8 cellular contexts compared by ENCODE assay signal in genomic region chr1:2381741-2382620, GRCh38. TPM values are rescaled to one million over a fixed set of nuclear protein-coding genes. Genes with fewer than 3 reads are reported as not detected.
DNase-seq lines count a peak whose midpoint lies in the region; ATAC-seq and TF ChIP-seq lines count a peak whose summit lies in the region.

No MANE protein-coding gene starts in this region.

- H3K9me3 Mint-ChIP-seq in activated naive CD4-positive, alpha-beta T cell treated with anti-CD3 and anti-CD28 coated beads, Interleukin-2, amount 50 U/mL, for 72 hours = no peaks in the 10 kb centered on the region

- no peak overlapping the region for H2AFZ ChIP-seq in SU-DHL-6 (ENCODE audit: low read depth, low read length, severe bottlenecking)

- peak; percentile 36 for DNase-seq in DMS79 (lab: John Stamatoyannopoulos, UW)
- DNase-seq in activated naive CD4-positive, alpha-beta T cell treated with anti-CD3 and anti-CD28 coated beads, Interleukin-2, amount 50 U/mL, for 72 hours (ENCODE audit: low spot score in 2 of 2) = peak; percentile 77 to 85
- DNase-seq in cardiac muscle cell (ENCODE audit: low read depth in 1 of 2, low spot score in 1 of 2) = peak; percentile 82 to 88
- DNase-seq in pulmonary artery endothelial cell (ENCODE audit: low read depth, low spot score) = peak; percentile 40
- peak; percentile 91 to 97 for DNase-seq in aorta
- no peak for DNase-seq in NCI-H748 (lab: John Stamatoyannopoulos, UW; ENCODE audit: unreplicated experiment)

- H3K36me3 Mint-ChIP-seq in activated naive CD4-positive, alpha-beta T cell treated with anti-CD3 and anti-CD28 coated beads, Interleukin-2, amount 50 U/mL, for 72 hours = no peaks in the 10 kb centered on the region

- H4K20me1 ChIP-seq in SU-DHL-6 (ENCODE audit: low read depth, low read length) = no peaks in the 10 kb centered on the region

- no peaks in the 10 kb centered on the region for H3K27me3 ChIP-seq in SU-DHL-6 (ENCODE audit: low read length)
- no peaks in the 10 kb centered on the region for H3K27me3 ChIP-seq in cardiac muscle cell
- no peaks in the 10 kb centered on the region for H3K27me3 ChIP-seq in aorta (ENCODE audit: control insufficient read depth in 1 of 2, insufficient read depth in 2 of 2, low read length in 1 of 2)

- no peak overlapping the region for H3K4me3 ChIP-seq in SU-DHL-6 (ENCODE audit: insufficient read depth, low read length, poor library complexity, severe bottlenecking)
- no peak overlapping the region for H3K4me3 ChIP-seq in cardiac muscle cell
- H3K4me3 ChIP-seq in aorta (ENCODE audit: low read length in 2 of 2) = no peak overlapping the region

- H3K36me3 ChIP-seq in SU-DHL-6 (ENCODE audit: low read length) (no peaks in the 10 kb centered on the region), cardiac muscle cell (no peaks in the 10 kb centered on the region), aorta (ENCODE audit: control insufficient read depth in 1 of 2, insufficient read depth in 2 of 2, low read length in 1 of 2) (no peaks in the 10 kb centered on the region)

- 36 to 37% methylated on average over 27 to 28 of the region's 28 CpGs for WGBS in aorta, 2 donors

- no peaks in the 10 kb centered on the region for H3K4me1 ChIP-seq in cardiac muscle cell (ENCODE audit: low read depth)
- no peaks in the 10 kb centered on the region for H3K4me1 ChIP-seq in aorta (ENCODE audit: control insufficient read depth in 1 of 2, insufficient read depth in 2 of 2, low read length in 2 of 2)

- TF ChIP-seq CTCF in SU-DHL-6 (IDR thresholded peaks at IDR 0.05; ENCODE audit: insufficient read depth, low read length, poor library complexity, severe bottlenecking) = peak; percentile 91
- peak; percentile 94 for TF ChIP-seq CTCF in cardiac muscle cell (IDR thresholded peaks at IDR 0.05; ENCODE audit: low read depth, low read length)

- H3K9me2 ChIP-seq in SU-DHL-6 (replicated peaks; ENCODE audit: insufficient read depth, low read length) = no peaks in the 10 kb centered on the region

- no peak overlapping the region for H3K27ac ChIP-seq in SU-DHL-6 (ENCODE audit: low read depth, low read length)
- H3K27ac ChIP-seq in cardiac muscle cell = no peak overlapping the region
- H3K27ac ChIP-seq in aorta (ENCODE audit: low read depth in 1 of 2, low read length in 2 of 2) = no peak overlapping the region

- ATAC-seq in HG03066 (IDR thresholded peaks at IDR 0.05; ENCODE audit: low read depth, unreplicated experiment) (peak; percentile 72), aorta (ENCODE audit: low FRiP score) (peak; percentile 95)
- peak; percentile 98 to 99 for ATAC-seq in activated naive CD4-positive, alpha-beta T cell treated with anti-CD3 and anti-CD28 coated beads, Interleukin-2, amount 50 U/mL, for 72 hours

- no peak overlapping the region for H3K4me2 ChIP-seq in SU-DHL-6 (ENCODE audit: low read depth, low read length, poor library complexity, severe bottlenecking)

- H3K79me2 ChIP-seq in SU-DHL-6 (ENCODE audit: insufficient read depth, low read length) = no peaks in the 10 kb centered on the region

- H3F3A ChIP-seq in SU-DHL-6 (ENCODE audit: insufficient read depth) = no peaks in the 10 kb centered on the region

- H3K9ac ChIP-seq in SU-DHL-6 (ENCODE audit: low read length) = no peak overlapping the region

- H3K27ac Mint-ChIP-seq in activated naive CD4-positive, alpha-beta T cell treated with anti-CD3 and anti-CD28 coated beads, Interleukin-2, amount 50 U/mL, for 72 hours = no peak overlapping the region

- no peaks in the 10 kb centered on the region for H3K9me3 ChIP-seq in SU-DHL-6 (ENCODE audit: insufficient read depth, low read length)
- H3K9me3 ChIP-seq in cardiac muscle cell (ENCODE audit: low read depth) = no peaks in the 10 kb centered on the region
- no peaks in the 10 kb centered on the region for H3K9me3 ChIP-seq in aorta (ENCODE audit: control insufficient read depth, low read length)

- intact Hi-C loops in aorta (cut with DNase I) = loop anchor here (1.0 to 5.0 kb wide), 4 partner anchors 60 to 187 kb away; partner anchors contain the start of gene FAAP20 (in 1 of the 2)

RNA-seq across cellular contexts. Expression of gene MORN1, which starts 9.4 kb away (rescaled TPM):
- total RNA-seq in activated naive CD4-positive, alpha-beta T cell treated with anti-CD3 and anti-CD28 coated beads, Interleukin-2, amount 50 U/mL, for 72 hours = 1 to 10 TPM; 2.0 to 5.7 TPM
- 17.0 and 24.4 TPM in 2 replicates for total RNA-seq in cardiac muscle cell
- 10.8 and 20.7 TPM in 2 replicates for polyA plus RNA-seq in cardiac muscle cell
- 4.1 and 4.3 TPM in 2 replicates for total RNA-seq in pulmonary artery endothelial cell
- 10 to 100 TPM in 1 of 2 donors, 1 to 10 TPM in 1; 4.7 to 12.0 TPM for total RNA-seq in aorta
- 1 to 10 TPM in 1 of 2 donors, under 1 TPM in 1; 0.50 to 9.0 TPM for polyA plus RNA-seq in aorta

RNA-seq across cellular contexts. Expression of gene RER1, which starts 9.7 kb away (rescaled TPM):
- 100 to 1,000 TPM; 102 to 135 TPM for total RNA-seq in activated naive CD4-positive, alpha-beta T cell treated with anti-CD3 and anti-CD28 coated beads, Interleukin-2, amount 50 U/mL, for 72 hours
- 46.5 and 57.9 TPM in 2 replicates for total RNA-seq in cardiac muscle cell
- polyA plus RNA-seq in cardiac muscle cell = 100 and 112 TPM in 2 replicates
- total RNA-seq in pulmonary artery endothelial cell = 88.8 and 97.9 TPM in 2 replicates
- 10 to 100 TPM; 91.0 to 99.8 TPM for total RNA-seq in aorta
- polyA plus RNA-seq in aorta = 10 to 100 TPM; 41.1 to 75.8 TPM

RNA-seq across cellular contexts. Expression of gene PEX10, which starts 30.4 kb away (rescaled TPM):
- total RNA-seq in activated naive CD4-positive, alpha-beta T cell treated with anti-CD3 and anti-CD28 coated beads, Interleukin-2, amount 50 U/mL, for 72 hours = 10 to 100 TPM in 1 of 2 donors, 1 to 10 TPM in 1; 4.7 to 17.0 TPM
- total RNA-seq in cardiac muscle cell (37.5 and 40.4 TPM in 2 replicates), pulmonary artery endothelial cell (33.7 and 41.0 TPM in 2 replicates), aorta (10 to 100 TPM in 1 of 2 donors, 1 to 10 TPM in 1; 9.8 to 13.1 TPM)
- polyA plus RNA-seq in cardiac muscle cell (34.2 and 38.8 TPM in 2 replicates), aorta (10 to 100 TPM in 1 of 2 donors, 1 to 10 TPM in 1; 4.0 to 15.3 TPM)
